ENCODE assay signal across 1 cellular context in genomic region chr14:59207506-59207933, GRCh38.
A peak's percentile ranks its signal among the peaks of the same experiment; 100 is the strongest.
TF ChIP-seq lines count a peak whose summit lies in the region.

No MANE protein-coding gene starts in this region.

TF ChIP-seq in GM12878, 131 proteins besides CTCF, POLR2A, EP300 and RAD21 (continued from another document and continues in another):
- no peak for TF ChIP-seq NFXL1 (IDR thresholded peaks at IDR 0.05; ENCODE audit: borderline replicate concordance)
- peak; percentile 61; the same call in 1 of the 2 replicates for TF ChIP-seq ATF2 (IDR thresholded peaks at IDR 0.05; ENCODE audit: low read length)
- no peak for TF ChIP-seq CEBPZ (IDR thresholded peaks at IDR 0.05; ENCODE audit: low read depth, low read length)
- TF ChIP-seq BACH1 (IDR thresholded peaks at IDR 0.05; ENCODE audit: borderline replicate concordance) = 0 out of 2 replicates have a peak, but pooled peaks have one; percentile 30
- no peak for TF ChIP-seq MYB (IDR thresholded peaks at IDR 0.05; ENCODE audit: borderline replicate concordance, low read depth, low read length)
- no peak for TF ChIP-seq CHD4 (IDR thresholded peaks at IDR 0.05)
- TF ChIP-seq PAX8 (IDR thresholded peaks at IDR 0.05) = no peak
- no peak for TF ChIP-seq PML (IDR thresholded peaks at IDR 0.05; ENCODE audit: low read length)
- TF ChIP-seq KDM1A (IDR thresholded peaks at IDR 0.05; ENCODE audit: borderline replicate concordance) = no peak
- no peak for TF ChIP-seq RELA (IDR thresholded peaks at IDR 0.05; ENCODE audit: borderline replicate concordance, partially characterized antibody)
- TF ChIP-seq CBX3 (IDR thresholded peaks at IDR 0.05; ENCODE audit: borderline replicate concordance, low read depth) = no peak
- peak; percentile 79 for TF ChIP-seq RUNX3 (IDR thresholded peaks at IDR 0.05; ENCODE audit: low read length)
- TF ChIP-seq SRF (IDR thresholded peaks at IDR 0.05; ENCODE audit: low read depth in 2 of 2, low read length in 2 of 2) = no peak
- no peak for TF ChIP-seq SIN3A (IDR thresholded peaks at IDR 0.05; ENCODE audit: low read depth, low read length)
- TF ChIP-seq MEF2B (IDR thresholded peaks at IDR 0.05; ENCODE audit: partially characterized antibody, poor library complexity, severe bottlenecking) = peak; percentile 71
- peak; percentile 91 for TF ChIP-seq ATF7 (IDR thresholded peaks at IDR 0.05; ENCODE audit: low read depth)
- TF ChIP-seq LARP7 (IDR thresholded peaks at IDR 0.05) = no peak
- TF ChIP-seq CUX1 (IDR thresholded peaks at IDR 0.05; ENCODE audit: insufficient replicate concordance, low read depth, low read length) = peak; percentile 77
- no peak for TF ChIP-seq SMAD1 (IDR thresholded peaks at IDR 0.05; ENCODE audit: low read depth, partially characterized antibody)
- no peak for TF ChIP-seq BMI1 (IDR thresholded peaks at IDR 0.05; ENCODE audit: borderline replicate concordance)
- no peak for TF ChIP-seq SREBF1 (IDR thresholded peaks at IDR 0.05; ENCODE audit: low read length)
- TF ChIP-seq NRF1 (conservative IDR thresholded peaks at IDR 0.05; ENCODE audit: low read depth, low read length) = no peak
- no peak for TF ChIP-seq E4F1 (IDR thresholded peaks at IDR 0.05; ENCODE audit: borderline replicate concordance, partially characterized antibody)
- TF ChIP-seq NR2C2 (IDR thresholded peaks at IDR 0.05; ENCODE audit: borderline replicate concordance, control insufficient read depth, insufficient read length, low read depth) = no peak
- no peak for TF ChIP-seq POU2F2 (IDR thresholded peaks at IDR 0.05; ENCODE audit: borderline replicate concordance, low read depth, low read length)
- TF ChIP-seq RELB (IDR thresholded peaks at IDR 0.05; ENCODE audit: low read depth) = no peak
- no peak for TF ChIP-seq ZNF384 (IDR thresholded peaks at IDR 0.05; ENCODE audit: borderline replicate concordance, low read depth, low read length)
- no peak for TF ChIP-seq REST (IDR thresholded peaks at IDR 0.05; ENCODE audit: low read depth, low read length)
- 0 out of 2 replicates have a peak, but pooled peaks have one; percentile 27 for TF ChIP-seq NBN (IDR thresholded peaks at IDR 0.05)
- TF ChIP-seq SPI1 (IDR thresholded peaks at IDR 0.05; ENCODE audit: borderline replicate concordance, insufficient read depth, low read depth, low read length) = no peak
- TF ChIP-seq JUNB (IDR thresholded peaks at IDR 0.05) = peak; percentile 85
- TF ChIP-seq POLR2AphosphoS5 (IDR thresholded peaks at IDR 0.05; ENCODE audit: low read length) = no peak
- TF ChIP-seq RBBP5 (conservative IDR thresholded peaks at IDR 0.05) = no peak
- TF ChIP-seq CREB1 (IDR thresholded peaks at IDR 0.05; ENCODE audit: low read depth) = peak; percentile 44; the same call in 1 of the 2 replicates
- no peak for TF ChIP-seq MEF2A (IDR thresholded peaks at IDR 0.05; ENCODE audit: insufficient read depth, low read depth, low read length)
- TF ChIP-seq SIX5 (IDR thresholded peaks at IDR 0.05; ENCODE audit: low read depth, low read length, severe bottlenecking) = no peak
- TF ChIP-seq RAD51 (IDR thresholded peaks at IDR 0.05) = no peak
- TF ChIP-seq PAX5 (IDR thresholded peaks at IDR 0.05; ENCODE audit: borderline replicate concordance, low read depth, low read length) = no peak
- no peak for TF ChIP-seq ZZZ3 (IDR thresholded peaks at IDR 0.05; ENCODE audit: control insufficient read depth, insufficient read length, low read depth)
- no peak for TF ChIP-seq IRF4 (IDR thresholded peaks at IDR 0.05; ENCODE audit: low read depth, low read length)
- TF ChIP-seq NKRF (conservative IDR thresholded peaks at IDR 0.05) = 0 out of 2 replicates have a peak, but pooled peaks have one; percentile 18
- peak in 1 of 2 experiments; percentile 50; a peak in 3 of 4 replicates for TF ChIP-seq IKZF2 (IDR thresholded peaks at IDR 0.05)
- TF ChIP-seq MYC (IDR thresholded peaks at IDR 0.05; ENCODE audit: insufficient read depth, insufficient read length, insufficient replicate concordance, low read length, severe bottlenecking) = no peak
- no peak for TF ChIP-seq MXI1 (IDR thresholded peaks at IDR 0.05; ENCODE audit: low read depth, low read length)
- TF ChIP-seq ZBED1 (IDR thresholded peaks at IDR 0.05; ENCODE audit: borderline replicate concordance) = no peak
- TF ChIP-seq ESRRA (IDR thresholded peaks at IDR 0.05; ENCODE audit: low read length) = no peak
- no peak for TF ChIP-seq RFX5 (IDR thresholded peaks at IDR 0.05; ENCODE audit: low read depth, low read length)
